In the genomic region with DNA sequence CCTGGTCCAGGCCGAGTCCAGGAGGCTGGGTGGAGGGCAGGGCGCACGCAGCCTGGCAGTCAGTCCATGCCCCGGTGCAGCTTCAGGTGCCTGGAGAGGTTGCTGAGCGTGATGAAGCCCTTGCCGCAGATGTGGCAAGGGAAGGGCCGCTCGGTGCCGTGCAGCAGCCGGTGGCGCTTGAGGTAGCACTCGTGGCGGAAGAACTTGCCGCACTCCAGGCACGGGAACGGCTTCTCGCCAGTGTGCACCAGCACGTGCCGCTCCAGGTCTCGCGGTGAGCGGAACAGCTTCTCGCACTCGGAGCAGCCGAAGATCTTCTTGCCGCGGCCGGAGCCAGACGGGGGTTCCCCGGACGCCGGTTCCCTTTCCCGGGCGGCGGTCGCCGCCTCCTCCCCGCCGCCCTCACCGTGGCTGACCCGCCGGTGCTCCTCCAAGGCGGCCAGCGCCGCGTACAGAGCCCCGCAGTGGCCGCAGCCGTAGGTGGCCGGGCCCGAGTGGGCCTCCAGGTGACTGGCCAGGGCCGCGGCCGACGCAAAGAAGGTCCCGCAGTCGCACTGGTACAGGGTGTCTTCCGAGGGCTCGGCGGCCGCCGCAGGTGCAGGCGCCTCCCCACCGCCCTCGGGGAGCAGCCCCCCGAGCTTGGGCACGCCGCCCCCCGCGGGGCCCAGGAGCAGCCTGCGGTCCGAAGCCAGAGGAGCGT, we compare ENCODE assay signal across 2 cellular contexts.
TF ChIP-seq lines count a peak whose summit lies in the region.

No MANE protein-coding gene starts in this region.

TF ChIP-seq in GM23338, 12 proteins besides CTCF, POLR2A, EP300 and RAD21 (continues in another document):
- TF ChIP-seq NANOG (IDR thresholded peaks at IDR 0.05; ENCODE audit: borderline replicate concordance) (no peak), ZNF331 (CRISPR knock-in tag; IDR thresholded peaks at IDR 0.05; ENCODE audit: low read depth) (no peak), CREB1 (CRISPR knock-in tag; IDR thresholded peaks at IDR 0.05; ENCODE audit: low read depth) (no peak), EZH2 (IDR thresholded peaks at IDR 0.05; ENCODE audit: low read depth, unreplicated experiment) (no peak), ZNF114 (CRISPR knock-in tag; IDR thresholded peaks at IDR 0.05) (no peak), EZH2phosphoT487 (IDR thresholded peaks at IDR 0.05; ENCODE audit: unreplicated experiment) (no peak)
- TF ChIP-seq, protein P1, sequence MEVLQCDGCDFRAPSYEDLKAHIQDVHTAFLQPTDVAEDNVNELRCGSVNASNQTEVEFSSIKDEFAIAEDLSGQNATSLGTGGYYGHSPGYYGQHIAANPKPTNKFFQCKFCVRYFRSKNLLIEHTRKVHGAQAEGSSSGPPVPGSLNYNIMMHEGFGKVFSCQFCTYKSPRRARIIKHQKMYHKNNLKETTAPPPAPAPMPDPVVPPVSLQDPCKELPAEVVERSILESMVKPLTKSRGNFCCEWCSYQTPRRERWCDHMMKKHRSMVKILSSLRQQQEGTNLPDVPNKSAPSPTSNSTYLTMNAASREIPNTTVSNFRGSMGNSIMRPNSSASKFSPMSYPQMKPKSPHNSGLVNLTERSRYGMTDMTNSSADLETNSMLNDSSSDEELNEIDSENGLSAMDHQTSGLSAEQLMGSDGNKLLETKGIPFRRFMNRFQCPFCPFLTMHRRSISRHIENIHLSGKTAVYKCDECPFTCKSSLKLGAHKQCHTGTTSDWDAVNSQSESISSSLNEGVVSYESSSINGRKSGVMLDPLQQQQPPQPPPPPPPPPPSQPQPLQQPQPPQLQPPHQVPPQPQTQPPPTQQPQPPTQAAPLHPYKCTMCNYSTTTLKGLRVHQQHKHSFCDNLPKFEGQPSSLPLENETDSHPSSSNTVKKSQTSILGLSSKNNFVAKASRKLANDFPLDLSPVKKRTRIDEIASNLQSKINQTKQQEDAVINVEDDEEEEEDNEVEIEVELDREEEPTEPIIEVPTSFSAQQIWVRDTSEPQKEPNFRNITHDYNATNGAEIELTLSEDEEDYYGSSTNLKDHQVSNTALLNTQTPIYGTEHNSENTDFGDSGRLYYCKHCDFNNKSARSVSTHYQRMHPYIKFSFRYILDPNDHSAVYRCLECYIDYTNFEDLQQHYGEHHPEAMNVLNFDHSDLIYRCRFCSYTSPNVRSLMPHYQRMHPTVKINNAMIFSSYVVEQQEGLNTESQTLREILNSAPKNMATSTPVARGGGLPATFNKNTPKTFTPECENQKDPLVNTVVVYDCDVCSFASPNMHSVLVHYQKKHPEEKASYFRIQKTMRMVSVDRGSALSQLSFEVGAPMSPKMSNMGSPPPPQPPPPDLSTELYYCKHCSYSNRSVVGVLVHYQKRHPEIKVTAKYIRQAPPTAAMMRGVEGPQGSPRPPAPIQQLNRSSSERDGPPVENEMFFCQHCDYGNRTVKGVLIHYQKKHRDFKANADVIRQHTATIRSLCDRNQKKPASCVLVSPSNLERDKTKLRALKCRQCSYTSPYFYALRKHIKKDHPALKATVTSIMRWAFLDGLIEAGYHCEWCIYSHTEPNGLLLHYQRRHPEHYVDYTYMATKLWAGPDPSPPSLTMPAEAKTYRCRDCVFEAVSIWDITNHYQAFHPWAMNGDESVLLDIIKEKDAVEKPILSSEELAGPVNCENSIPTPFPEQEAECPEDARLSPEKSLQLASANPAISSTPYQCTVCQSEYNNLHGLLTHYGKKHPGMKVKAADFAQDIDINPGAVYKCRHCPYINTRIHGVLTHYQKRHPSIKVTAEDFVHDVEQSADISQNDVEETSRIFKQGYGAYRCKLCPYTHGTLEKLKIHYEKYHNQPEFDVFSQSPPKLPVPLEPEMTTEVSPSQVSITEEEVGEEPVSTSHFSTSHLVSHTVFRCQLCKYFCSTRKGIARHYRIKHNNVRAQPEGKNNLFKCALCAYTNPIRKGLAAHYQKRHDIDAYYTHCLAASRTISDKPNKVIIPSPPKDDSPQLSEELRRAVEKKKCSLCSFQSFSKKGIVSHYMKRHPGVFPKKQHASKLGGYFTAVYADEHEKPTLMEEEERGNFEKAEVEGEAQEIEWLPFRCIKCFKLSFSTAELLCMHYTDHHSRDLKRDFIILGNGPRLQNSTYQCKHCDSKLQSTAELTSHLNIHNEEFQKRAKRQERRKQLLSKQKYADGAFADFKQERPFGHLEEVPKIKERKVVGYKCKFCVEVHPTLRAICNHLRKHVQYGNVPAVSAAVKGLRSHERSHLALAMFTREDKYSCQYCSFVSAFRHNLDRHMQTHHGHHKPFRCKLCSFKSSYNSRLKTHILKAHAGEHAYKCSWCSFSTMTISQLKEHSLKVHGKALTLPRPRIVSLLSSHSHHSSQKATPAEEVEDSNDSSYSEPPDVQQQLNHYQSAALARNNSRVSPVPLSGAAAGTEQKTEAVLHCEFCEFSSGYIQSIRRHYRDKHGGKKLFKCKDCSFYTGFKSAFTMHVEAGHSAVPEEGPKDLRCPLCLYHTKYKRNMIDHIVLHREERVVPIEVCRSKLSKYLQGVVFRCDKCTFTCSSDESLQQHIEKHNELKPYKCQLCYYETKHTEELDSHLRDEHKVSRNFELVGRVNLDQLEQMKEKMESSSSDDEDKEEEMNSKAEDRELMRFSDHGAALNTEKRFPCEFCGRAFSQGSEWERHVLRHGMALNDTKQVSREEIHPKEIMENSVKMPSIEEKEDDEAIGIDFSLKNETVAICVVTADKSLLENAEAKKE (CRISPR knock-in tag; IDR thresholded peaks at IDR 0.05), result no peak
- TF ChIP-seq, protein P2, sequence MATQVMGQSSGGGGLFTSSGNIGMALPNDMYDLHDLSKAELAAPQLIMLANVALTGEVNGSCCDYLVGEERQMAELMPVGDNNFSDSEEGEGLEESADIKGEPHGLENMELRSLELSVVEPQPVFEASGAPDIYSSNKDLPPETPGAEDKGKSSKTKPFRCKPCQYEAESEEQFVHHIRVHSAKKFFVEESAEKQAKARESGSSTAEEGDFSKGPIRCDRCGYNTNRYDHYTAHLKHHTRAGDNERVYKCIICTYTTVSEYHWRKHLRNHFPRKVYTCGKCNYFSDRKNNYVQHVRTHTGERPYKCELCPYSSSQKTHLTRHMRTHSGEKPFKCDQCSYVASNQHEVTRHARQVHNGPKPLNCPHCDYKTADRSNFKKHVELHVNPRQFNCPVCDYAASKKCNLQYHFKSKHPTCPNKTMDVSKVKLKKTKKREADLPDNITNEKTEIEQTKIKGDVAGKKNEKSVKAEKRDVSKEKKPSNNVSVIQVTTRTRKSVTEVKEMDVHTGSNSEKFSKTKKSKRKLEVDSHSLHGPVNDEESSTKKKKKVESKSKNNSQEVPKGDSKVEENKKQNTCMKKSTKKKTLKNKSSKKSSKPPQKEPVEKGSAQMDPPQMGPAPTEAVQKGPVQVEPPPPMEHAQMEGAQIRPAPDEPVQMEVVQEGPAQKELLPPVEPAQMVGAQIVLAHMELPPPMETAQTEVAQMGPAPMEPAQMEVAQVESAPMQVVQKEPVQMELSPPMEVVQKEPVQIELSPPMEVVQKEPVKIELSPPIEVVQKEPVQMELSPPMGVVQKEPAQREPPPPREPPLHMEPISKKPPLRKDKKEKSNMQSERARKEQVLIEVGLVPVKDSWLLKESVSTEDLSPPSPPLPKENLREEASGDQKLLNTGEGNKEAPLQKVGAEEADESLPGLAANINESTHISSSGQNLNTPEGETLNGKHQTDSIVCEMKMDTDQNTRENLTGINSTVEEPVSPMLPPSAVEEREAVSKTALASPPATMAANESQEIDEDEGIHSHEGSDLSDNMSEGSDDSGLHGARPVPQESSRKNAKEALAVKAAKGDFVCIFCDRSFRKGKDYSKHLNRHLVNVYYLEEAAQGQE (IDR thresholded peaks at IDR 0.05; ENCODE audit: unreplicated experiment), result no peak

TF ChIP-seq in H1, 55 proteins besides CTCF, POLR2A, EP300 and RAD21:
- TF ChIP-seq POLR2AphosphoS5 (IDR thresholded peaks at IDR 0.05; ENCODE audit: low read depth, low read length), result no peak
- TF ChIP-seq, protein P3, sequence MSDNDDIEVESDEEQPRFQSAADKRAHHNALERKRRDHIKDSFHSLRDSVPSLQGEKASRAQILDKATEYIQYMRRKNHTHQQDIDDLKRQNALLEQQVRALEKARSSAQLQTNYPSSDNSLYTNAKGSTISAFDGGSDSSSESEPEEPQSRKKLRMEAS (IDR thresholded peaks at IDR 0.05), result 0 out of 2 replicates have a peak, but pooled peaks have one; percentile 50
